15 cellular contexts compared by ENCODE assay signal in the genomic region with DNA sequence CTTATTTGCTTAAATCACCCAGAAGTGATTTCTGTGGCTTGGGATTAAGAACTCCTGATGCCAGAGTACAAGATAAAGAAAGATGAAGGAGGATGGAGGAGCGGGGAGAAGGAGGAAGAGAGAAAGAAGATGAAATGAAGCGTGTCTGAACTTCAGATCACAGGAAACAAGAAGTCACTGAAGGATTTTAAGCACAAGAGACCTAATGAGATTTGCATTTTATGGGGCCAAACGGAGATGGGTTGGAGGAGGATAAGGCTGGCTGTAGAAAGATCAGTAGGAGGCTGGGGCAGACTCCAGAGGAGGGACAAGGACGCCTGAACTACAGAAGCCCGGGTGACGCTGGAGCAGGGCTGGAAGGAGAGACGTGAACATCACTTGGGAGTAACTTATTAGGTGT. TPM values are rescaled to one million over a fixed set of nuclear protein-coding genes. Genes with fewer than 3 reads are reported as not detected.
DNase-seq lines count a peak whose midpoint lies in the region; ATAC-seq and TF ChIP-seq lines count a peak whose summit lies in the region.
"Had no signal": no experiment of that assay in that cellular context is flagged by ENCODE, and none has a peak within 500 bp of the region (broad histone marks: within the 10 kb centered on the region; RNA-seq: fewer than 3 reads in every experiment).

No MANE protein-coding gene starts in this region.

- peaks cover 0 to 32% (median 10%) of the 10 kb centered on the region in 11 experiments; a peak in 9 of 22 replicates for H4K20me1 ChIP-seq in BLaER1 treated with 17β-estradiol and CSF1 and Interleukin-3, amounts not matched to agents 10 nM and 100 nM

- 17 to 32% methylated on average over 7 of the region's 7 CpGs for WGBS in esophagus squamous epithelium, 2 donors

- H3K9me3 Mint-ChIP-seq in activated B cell treated with CpG ODN at 0.5 μM for 24 hours: peaks cover 5% of the 10 kb centered on the region
- H3K9me3 Mint-ChIP-seq in stimulated activated memory B cell treated with anti-CD40 and anti-IgM and Interleukin-4, amounts not matched to agents 10 μg/mL and 1 μg/mL and 100 μg/mL, for 72 hours: no peaks in the 10 kb centered on the region

- H3K4me3 ChIP-seq in BLaER1 treated with 17β-estradiol and CSF1 and Interleukin-3, amounts not matched to agents 10 nM and 100 nM: no peak overlapping the region
- H3K4me3 ChIP-seq in esophagus squamous epithelium: no peak overlapping the region
- H3K4me3 ChIP-seq: HAP-1, SJSA1 had no signal

- peak overlapping the region; percentile 75 for H3K4me3 Mint-ChIP-seq in activated B cell treated with CpG ODN at 0.5 μM for 24 hours
- peak overlapping the region; percentile 49 for H3K4me3 Mint-ChIP-seq in stimulated activated memory B cell treated with anti-CD40 and anti-IgM and Interleukin-4, amounts not matched to agents 10 μg/mL and 1 μg/mL and 100 μg/mL, for 72 hours

- DNase-seq in KBM-7 (peak; percentile 57), activated B cell treated with CpG ODN at 0.5 μM for 24 hours (no peak), cardiac septum (ENCODE audit: low spot score) (no peak), esophagus squamous epithelium (lab: John Stamatoyannopoulos, UW) (no peak)
- DNase-seq: C1 segment of cervical spinal cord; CD8-positive, alpha-beta memory T cell; DMS79; NCI-H1694 treated with DMSO at 0.1 percent for 48 hours; NCI-H524 had no signal

- H3K27ac Mint-ChIP-seq in activated B cell treated with CpG ODN at 0.5 μM for 24 hours: peak overlapping the region; percentile 64
- peak overlapping the region; percentile 18 for H3K27ac Mint-ChIP-seq in stimulated activated memory B cell treated with anti-CD40 and anti-IgM and Interleukin-4, amounts not matched to agents 10 μg/mL and 1 μg/mL and 100 μg/mL, for 72 hours
- H3K27ac Mint-ChIP-seq: CD8-positive, alpha-beta memory T cell had no signal

- H3K27me3 ChIP-seq in BLaER1 treated with 17β-estradiol and CSF1 and Interleukin-3, amounts not matched to agents 10 nM and 100 nM: peaks cover 17 to 41% (median 26%) of the 10 kb centered on the region in 11 experiments
- peaks cover 0 to 71% (median 20%) of the 10 kb centered on the region in 4 donors for H3K27me3 ChIP-seq in esophagus squamous epithelium

- POLR2A ChIA-PET in activated B cell treated with CpG ODN at 0.5 μM for 24 hours (lab: Charles Lee): interaction anchor here (2.5 kb wide), 1 partner anchor 13 kb away, joined by 13 read pairs; a partner anchor contains a TSS

- TF ChIP-seq POLR2A in esophagus squamous epithelium (IDR thresholded peaks at IDR 0.05): no peak

- H3K27me3 Mint-ChIP-seq in activated B cell treated with CpG ODN at 0.5 μM for 24 hours: peaks cover 25% of the 10 kb centered on the region
- H3K27me3 Mint-ChIP-seq in stimulated activated memory B cell treated with anti-CD40 and anti-IgM and Interleukin-4, amounts not matched to agents 10 μg/mL and 1 μg/mL and 100 μg/mL, for 72 hours: peaks cover 28% of the 10 kb centered on the region

- peak overlapping the region in 2 of 11 experiments; percentile 16 to 27; a peak in 2 of 22 replicates for H3K9ac ChIP-seq in BLaER1 treated with 17β-estradiol and CSF1 and Interleukin-3, amounts not matched to agents 10 nM and 100 nM

- peaks cover 43% of the 10 kb centered on the region for H3K4me1 Mint-ChIP-seq in activated B cell treated with CpG ODN at 0.5 μM for 24 hours
- peaks cover 33% of the 10 kb centered on the region for H3K4me1 Mint-ChIP-seq in stimulated activated memory B cell treated with anti-CD40 and anti-IgM and Interleukin-4, amounts not matched to agents 10 μg/mL and 1 μg/mL and 100 μg/mL, for 72 hours

- H3K27ac ChIP-seq in BLaER1 treated with 17β-estradiol and CSF1 and Interleukin-3, amounts not matched to agents 10 nM and 100 nM: peak overlapping the region in 1 of 11 experiments; percentile 10; a peak in 1 of 22 replicates
- no peak overlapping the region for H3K27ac ChIP-seq in esophagus squamous epithelium
- H3K27ac ChIP-seq: SJSA1 had no signal

- peaks cover 25 to 82% (median 66%) of the 10 kb centered on the region in 10 experiments for H3K4me1 ChIP-seq in BLaER1 treated with 17β-estradiol and CSF1 and Interleukin-3, amounts not matched to agents 10 nM and 100 nM
- peaks cover 8 to 22% (median 16%) of the 10 kb centered on the region in 3 donors for H3K4me1 ChIP-seq in esophagus squamous epithelium

- ATAC-seq in activated B cell treated with CpG ODN at 0.5 μM for 24 hours (ENCODE audit: low read depth) (peak; percentile 41), GM18511 (IDR thresholded peaks at IDR 0.05; ENCODE audit: unreplicated experiment) (no peak)
- peak; percentile 52 for ATAC-seq in stimulated activated memory B cell treated with anti-CD40 and anti-IgM and Interleukin-4, amounts not matched to agents 10 μg/mL and 1 μg/mL and 100 μg/mL, for 72 hours
- ATAC-seq: Panc1 had no signal

- no peaks in the 10 kb centered on the region for H3K36me3 Mint-ChIP-seq in activated B cell treated with CpG ODN at 0.5 μM for 24 hours (ENCODE audit: low read depth)
- H3K36me3 Mint-ChIP-seq in stimulated activated memory B cell treated with anti-CD40 and anti-IgM and Interleukin-4, amounts not matched to agents 10 μg/mL and 1 μg/mL and 100 μg/mL, for 72 hours: no peaks in the 10 kb centered on the region
- H3K36me3 Mint-ChIP-seq: CD8-positive, alpha-beta memory T cell had no signal

- H3K9me3 ChIP-seq in BLaER1 treated with 17β-estradiol and CSF1 and Interleukin-3, amounts not matched to agents 10 nM and 100 nM (replicated peaks in 1 of 11): no peaks in the 10 kb centered on the region
- H3K9me3 ChIP-seq in esophagus squamous epithelium: no peaks in the 10 kb centered on the region
- H3K9me3 ChIP-seq: HAP-1, SJSA1 had no signal

- peak overlapping the region; percentile 51 to 92 (median 81) for H3K4me2 ChIP-seq in BLaER1 treated with 17β-estradiol and CSF1 and Interleukin-3, amounts not matched to agents 10 nM and 100 nM

- in situ Hi-C loops in KBM-7 (cut with MboI; ENCODE audit: low pct_unique_long_range_greater_than_20kb, low sequenced_read_pairs): no loop called here

- no peaks in the 10 kb centered on the region for H3K36me3 ChIP-seq in BLaER1 treated with 17β-estradiol and CSF1 and Interleukin-3, amounts not matched to agents 10 nM and 100 nM
- H3K36me3 ChIP-seq in esophagus squamous epithelium: no peaks in the 10 kb centered on the region
- H3K36me3 ChIP-seq: HAP-1, SJSA1 had no signal

- CTCF ChIA-PET in activated B cell treated with CpG ODN at 0.5 μM for 24 hours (lab: Charles Lee): interaction anchor here (1.2 kb wide), 2 partner anchors 9 to 27 kb away, joined by 3 to 8 read pairs; no protein-coding TSS in a partner anchor

- no peak for TF ChIP-seq CTCF in activated B cell treated with CpG ODN at 0.5 μM for 24 hours (IDR thresholded peaks at IDR 0.05)
- TF ChIP-seq CTCF in esophagus squamous epithelium (IDR thresholded peaks at IDR 0.05): no peak

- intact Hi-C loops in activated B cell treated with CpG ODN at 0.5 μM for 24 hours (cut with micrococcal nuclease) (loop anchor here (5.0 kb wide), 1 partner anchor 96 kb away; a partner anchor contains a TSS), cardiac septum (cut with DNase I) (no loop called here), esophagus squamous epithelium (cut with DNase I) (no loop called here)

RNA-seq across cellular contexts. Expression of a gene that starts 3.2 kb away (rescaled TPM):
- not detected in 2 replicates for total RNA-seq in activated B cell treated with CpG ODN at 0.5 μM for 24 hours
- not detected for total RNA-seq in cardiac septum
- total RNA-seq in esophagus squamous epithelium: not detected
- total RNA-seq: CD8-positive, alpha-beta memory T cell; SJSA1 had no signal

RNA-seq across cellular contexts. Expression of a gene that starts 3.3 kb away (rescaled TPM):
- 0.17 TPM in 1 of 2 replicates, not detected in the other for total RNA-seq in activated B cell treated with CpG ODN at 0.5 μM for 24 hours
- total RNA-seq in cardiac septum: 0.43 TPM
- total RNA-seq in esophagus squamous epithelium: not detected
- total RNA-seq: CD8-positive, alpha-beta memory T cell; SJSA1 had no signal

RNA-seq across cellular contexts. Expression of a gene that starts 13.6 kb away (rescaled TPM):
- total RNA-seq in activated B cell treated with CpG ODN at 0.5 μM for 24 hours (20.7 and 27.7 TPM in 2 replicates), cardiac septum (30.2 TPM), esophagus squamous epithelium (10 to 100 TPM; 16.4 to 36.4 (median 30.6) TPM)

RNA-seq across cellular contexts. Expression of a gene that starts 23.7 kb away (rescaled TPM):
- total RNA-seq in activated B cell treated with CpG ODN at 0.5 μM for 24 hours: 2.8 and 3.2 TPM in 2 replicates
- 0.48 TPM for total RNA-seq in cardiac septum
- total RNA-seq in esophagus squamous epithelium: 1 to 10 TPM in 3 of 4 donors, under 1 TPM in 1; 0.57 to 4.6 (median 2.2) TPM
